8 cellular contexts compared by ENCODE assay signal in genomic region chr10:97037365-97038361, GRCh38.
DNase-seq lines count a peak whose midpoint lies in the region; ATAC-seq, FAIRE-seq and TF ChIP-seq lines count a peak whose summit lies in the region.

No MANE protein-coding gene starts in this region.

- ATAC-seq in GM19324 (IDR thresholded peaks at IDR 0.05; ENCODE audit: low FRiP score, unreplicated experiment): peak; percentile 47

- H3K4me1 ChIP-seq in esophagus (ENCODE audit: control insufficient read depth in 2 of 2, insufficient read depth in 2 of 2, low read length in 1 of 2) (peaks cover 0 to 4% of the 10 kb centered on the region in 2 donors), muscle layer of duodenum (ENCODE audit: control insufficient read depth in 1 of 2, insufficient read depth in 2 of 2, low read length in 2 of 2) (peaks cover 0 to 9% of the 10 kb centered on the region in 2 donors)

- peak; percentile 93 for FAIRE-seq in HTR-8/SVneo (lab: Jason Lieb, UNC)

- DNase-seq in AG10803 (ENCODE audit: low read depth) (peak; percentile 69), HTR-8/SVneo (ENCODE audit: insufficient read length, low spot score) (peak; percentile 88), NOMO-1 (lab: John Stamatoyannopoulos, UW; ENCODE audit: unreplicated experiment in 2 of 2) (peak; percentile 66 to 76)
- DNase-seq in activated CD8-positive, alpha-beta memory T cell treated with anti-CD3 and anti-CD28 coated beads, Interleukin-2, amount 50 U/mL, for 24 hours (ENCODE audit: extremely low read depth): peak; percentile 51
- DNase-seq in stimulated activated CD8-positive, alpha-beta memory T cell treated with anti-CD3 and anti-CD28 coated beads, Interleukin-4, amount 100 ng/mL, for 48 hours: peak; percentile 85

- H3K36me3 ChIP-seq in esophagus (ENCODE audit: control insufficient read depth in 2 of 2, insufficient read depth in 2 of 2, low read length in 1 of 2): no peaks in the 10 kb centered on the region
- H3K36me3 ChIP-seq in muscle layer of duodenum (ENCODE audit: control insufficient read depth in 1 of 2, insufficient read depth in 2 of 2, low read length in 2 of 2): no peaks in the 10 kb centered on the region

- peak overlapping the region; percentile 62 for H3K4me3 ChIP-seq in AG10803 (ENCODE audit: low read length)
- peak overlapping the region; percentile 13 to 46 for H3K4me3 ChIP-seq in esophagus (ENCODE audit: low read depth in 1 of 2, low read length in 2 of 2)
- H3K4me3 ChIP-seq in muscle layer of duodenum (ENCODE audit: low read depth in 1 of 2, low read length in 2 of 2): peak overlapping the region; percentile 59 to 67

- H3K27me3 ChIP-seq in esophagus (ENCODE audit: control insufficient read depth in 1 of 2, insufficient read depth in 2 of 2, low read length in 2 of 2) (no peaks in the 10 kb centered on the region), muscle layer of duodenum (ENCODE audit: low read depth, low read length) (no peaks in the 10 kb centered on the region)

- 16 to 18% methylated on average over 30 of the region's 30 CpGs for WGBS in esophagus, 2 donors

- H3K27ac ChIP-seq in esophagus (ENCODE audit: low read depth in 2 of 2, low read length in 1 of 2) (no peak overlapping the region), muscle layer of duodenum (ENCODE audit: low read length) (no peak overlapping the region)

- H3K9me3 ChIP-seq in esophagus (ENCODE audit: control insufficient read depth in 2 of 2, insufficient read depth in 1 of 2, low read depth in 1 of 2, low read length in 1 of 2) (no peaks in the 10 kb centered on the region), muscle layer of duodenum (ENCODE audit: control insufficient read depth in 1 of 2, low read length in 2 of 2) (no peaks in the 10 kb centered on the region)

- peak; percentile 87 for TF ChIP-seq CTCF in AG10803 (conservative IDR thresholded peaks at IDR 0.05; ENCODE audit: low read length)
